In the genomic region with DNA sequence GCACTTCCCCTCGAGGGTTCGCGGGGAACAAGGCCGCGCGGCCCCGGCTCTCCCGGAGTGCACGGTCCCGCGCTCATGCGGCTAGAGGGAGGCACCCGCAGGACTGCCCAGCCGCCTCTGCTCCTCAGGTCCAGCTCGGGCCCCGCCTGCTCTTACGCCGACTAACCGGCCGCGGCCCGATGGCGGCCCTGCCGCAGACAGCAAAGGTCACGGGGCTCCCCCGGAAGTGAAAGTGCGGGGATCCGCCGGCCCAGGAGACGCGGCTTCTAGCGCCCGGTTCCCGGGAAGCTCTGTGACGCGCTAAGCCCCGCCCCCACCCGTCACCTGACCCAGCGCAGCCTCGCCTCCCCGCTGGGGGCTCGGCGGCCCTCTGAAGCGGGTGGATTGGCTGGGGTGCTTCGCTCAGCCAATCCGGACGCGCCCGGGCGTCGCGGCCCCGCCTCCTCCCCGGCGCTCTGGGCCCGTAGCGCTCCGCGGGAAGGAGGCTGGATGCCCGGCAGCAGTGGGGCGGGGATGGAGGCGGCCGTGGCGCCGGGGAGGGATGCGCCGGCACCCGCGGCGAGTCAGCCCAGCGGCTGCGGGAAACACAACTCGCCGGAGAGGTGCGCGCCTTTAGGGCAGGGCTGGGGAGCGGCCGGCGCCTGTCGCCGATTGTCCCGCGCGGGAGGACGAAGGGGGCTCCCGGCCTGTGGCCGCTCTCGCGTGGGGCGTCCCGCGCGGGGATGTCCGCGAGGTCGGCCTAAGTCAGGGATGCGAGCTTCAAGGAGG, we compare ENCODE assay signal across 1 cellular context.
A peak's percentile ranks its signal among the peaks of the same experiment; 100 is the strongest.
TF ChIP-seq lines count a peak whose summit lies in the region.

A gene with protein sequence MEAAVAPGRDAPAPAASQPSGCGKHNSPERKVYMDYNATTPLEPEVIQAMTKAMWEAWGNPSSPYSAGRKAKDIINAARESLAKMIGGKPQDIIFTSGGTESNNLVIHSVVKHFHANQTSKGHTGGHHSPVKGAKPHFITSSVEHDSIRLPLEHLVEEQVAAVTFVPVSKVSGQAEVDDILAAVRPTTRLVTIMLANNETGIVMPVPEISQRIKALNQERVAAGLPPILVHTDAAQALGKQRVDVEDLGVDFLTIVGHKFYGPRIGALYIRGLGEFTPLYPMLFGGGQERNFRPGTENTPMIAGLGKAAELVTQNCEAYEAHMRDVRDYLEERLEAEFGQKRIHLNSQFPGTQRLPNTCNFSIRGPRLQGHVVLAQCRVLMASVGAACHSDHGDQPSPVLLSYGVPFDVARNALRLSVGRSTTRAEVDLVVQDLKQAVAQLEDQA (plus strand): TSS at position 460 of the 768 bp plus-strand sequence. CDS start 54 bp downstream, at position 514.

TF ChIP-seq in HepG2, 621 proteins besides CTCF, POLR2A, EP300 and RAD21 (continued from another document and continues in another):
- TF ChIP-seq, protein P1, sequence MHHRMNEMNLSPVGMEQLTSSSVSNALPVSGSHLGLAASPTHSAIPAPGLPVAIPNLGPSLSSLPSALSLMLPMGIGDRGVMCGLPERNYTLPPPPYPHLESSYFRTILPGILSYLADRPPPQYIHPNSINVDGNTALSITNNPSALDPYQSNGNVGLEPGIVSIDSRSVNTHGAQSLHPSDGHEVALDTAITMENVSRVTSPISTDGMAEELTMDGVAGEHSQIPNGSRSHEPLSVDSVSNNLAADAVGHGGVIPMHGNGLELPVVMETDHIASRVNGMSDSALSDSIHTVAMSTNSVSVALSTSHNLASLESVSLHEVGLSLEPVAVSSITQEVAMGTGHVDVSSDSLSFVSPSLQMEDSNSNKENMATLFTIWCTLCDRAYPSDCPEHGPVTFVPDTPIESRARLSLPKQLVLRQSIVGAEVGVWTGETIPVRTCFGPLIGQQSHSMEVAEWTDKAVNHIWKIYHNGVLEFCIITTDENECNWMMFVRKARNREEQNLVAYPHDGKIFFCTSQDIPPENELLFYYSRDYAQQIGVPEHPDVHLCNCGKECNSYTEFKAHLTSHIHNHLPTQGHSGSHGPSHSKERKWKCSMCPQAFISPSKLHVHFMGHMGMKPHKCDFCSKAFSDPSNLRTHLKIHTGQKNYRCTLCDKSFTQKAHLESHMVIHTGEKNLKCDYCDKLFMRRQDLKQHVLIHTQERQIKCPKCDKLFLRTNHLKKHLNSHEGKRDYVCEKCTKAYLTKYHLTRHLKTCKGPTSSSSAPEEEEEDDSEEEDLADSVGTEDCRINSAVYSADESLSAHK (CRISPR knock-in tag; IDR thresholded peaks at IDR 0.05; ENCODE audit: borderline replicate concordance), result no peak
- peak; percentile 65; the same call in 1 of the 2 replicates for TF ChIP-seq ZFP37 (CRISPR knock-in tag; IDR thresholded peaks at IDR 0.05; ENCODE audit: borderline replicate concordance)
- TF ChIP-seq NPAS2 (CRISPR knock-in tag; IDR thresholded peaks at IDR 0.05; ENCODE audit: borderline replicate concordance), result no peak
- TF ChIP-seq RORA (CRISPR knock-in tag; IDR thresholded peaks at IDR 0.05), result no peak
- no peak for TF ChIP-seq NR2F2 (IDR thresholded peaks at IDR 0.05; ENCODE audit: borderline replicate concordance, low read depth)
- TF ChIP-seq, protein P2, sequence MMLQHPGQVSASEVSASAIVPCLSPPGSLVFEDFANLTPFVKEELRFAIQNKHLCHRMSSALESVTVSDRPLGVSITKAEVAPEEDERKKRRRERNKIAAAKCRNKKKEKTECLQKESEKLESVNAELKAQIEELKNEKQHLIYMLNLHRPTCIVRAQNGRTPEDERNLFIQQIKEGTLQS (CRISPR knock-in tag; IDR thresholded peaks at IDR 0.05), result peak; percentile 59
- peak; percentile 61 for TF ChIP-seq AGO1 (IDR thresholded peaks at IDR 0.05; ENCODE audit: low read depth, low read length, poor library complexity, severe bottlenecking)
- TF ChIP-seq MXD4 (CRISPR knock-in tag; IDR thresholded peaks at IDR 0.05), result no peak; the same call in 1 of the 2 replicates
- TF ChIP-seq, protein P3, sequence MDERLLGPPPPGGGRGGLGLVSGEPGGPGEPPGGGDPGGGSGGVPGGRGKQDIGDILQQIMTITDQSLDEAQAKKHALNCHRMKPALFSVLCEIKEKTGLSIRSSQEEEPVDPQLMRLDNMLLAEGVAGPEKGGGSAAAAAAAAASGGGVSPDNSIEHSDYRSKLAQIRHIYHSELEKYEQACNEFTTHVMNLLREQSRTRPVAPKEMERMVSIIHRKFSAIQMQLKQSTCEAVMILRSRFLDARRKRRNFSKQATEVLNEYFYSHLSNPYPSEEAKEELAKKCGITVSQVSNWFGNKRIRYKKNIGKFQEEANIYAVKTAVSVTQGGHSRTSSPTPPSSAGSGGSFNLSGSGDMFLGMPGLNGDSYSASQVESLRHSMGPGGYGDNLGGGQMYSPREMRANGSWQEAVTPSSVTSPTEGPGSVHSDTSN (CRISPR knock-in tag; IDR thresholded peaks at IDR 0.05), result no peak
- TF ChIP-seq, protein P4, sequence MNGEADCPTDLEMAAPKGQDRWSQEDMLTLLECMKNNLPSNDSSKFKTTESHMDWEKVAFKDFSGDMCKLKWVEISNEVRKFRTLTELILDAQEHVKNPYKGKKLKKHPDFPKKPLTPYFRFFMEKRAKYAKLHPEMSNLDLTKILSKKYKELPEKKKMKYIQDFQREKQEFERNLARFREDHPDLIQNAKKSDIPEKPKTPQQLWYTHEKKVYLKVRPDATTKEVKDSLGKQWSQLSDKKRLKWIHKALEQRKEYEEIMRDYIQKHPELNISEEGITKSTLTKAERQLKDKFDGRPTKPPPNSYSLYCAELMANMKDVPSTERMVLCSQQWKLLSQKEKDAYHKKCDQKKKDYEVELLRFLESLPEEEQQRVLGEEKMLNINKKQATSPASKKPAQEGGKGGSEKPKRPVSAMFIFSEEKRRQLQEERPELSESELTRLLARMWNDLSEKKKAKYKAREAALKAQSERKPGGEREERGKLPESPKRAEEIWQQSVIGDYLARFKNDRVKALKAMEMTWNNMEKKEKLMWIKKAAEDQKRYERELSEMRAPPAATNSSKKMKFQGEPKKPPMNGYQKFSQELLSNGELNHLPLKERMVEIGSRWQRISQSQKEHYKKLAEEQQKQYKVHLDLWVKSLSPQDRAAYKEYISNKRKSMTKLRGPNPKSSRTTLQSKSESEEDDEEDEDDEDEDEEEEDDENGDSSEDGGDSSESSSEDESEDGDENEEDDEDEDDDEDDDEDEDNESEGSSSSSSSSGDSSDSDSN (CRISPR knock-in tag; IDR thresholded peaks at IDR 0.05), result peak; percentile 96
- TF ChIP-seq NR2C2 (CRISPR knock-in tag; IDR thresholded peaks at IDR 0.05; ENCODE audit: borderline replicate concordance), result peak; percentile 100
- peak; percentile 31; the same call in 1 of the 2 replicates for TF ChIP-seq RARA (CRISPR knock-in tag; IDR thresholded peaks at IDR 0.05)
- no peak for TF ChIP-seq ZNF670 (CRISPR knock-in tag; IDR thresholded peaks at IDR 0.05; ENCODE audit: borderline replicate concordance)
- peak; percentile 91 for TF ChIP-seq ZNF564 (CRISPR knock-in tag; IDR thresholded peaks at IDR 0.05)
- peak; percentile 95; the same call in 1 of the 2 replicates for TF ChIP-seq NAIF1 (CRISPR knock-in tag; IDR thresholded peaks at IDR 0.05; ENCODE audit: borderline replicate concordance)
- TF ChIP-seq KDM2A (CRISPR knock-in tag; IDR thresholded peaks at IDR 0.05; ENCODE audit: borderline replicate concordance, low read depth), result peak; percentile 98
- TF ChIP-seq, protein P5, sequence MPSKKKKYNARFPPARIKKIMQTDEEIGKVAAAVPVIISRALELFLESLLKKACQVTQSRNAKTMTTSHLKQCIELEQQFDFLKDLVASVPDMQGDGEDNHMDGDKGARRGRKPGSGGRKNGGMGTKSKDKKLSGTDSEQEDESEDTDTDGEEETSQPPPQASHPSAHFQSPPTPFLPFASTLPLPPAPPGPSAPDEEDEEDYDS (CRISPR knock-in tag; IDR thresholded peaks at IDR 0.05), result peak; percentile 75; the same call in 1 of the 2 replicates
- TF ChIP-seq ZNF674 (CRISPR knock-in tag; IDR thresholded peaks at IDR 0.05; ENCODE audit: low read depth), result no peak
- peak; percentile 31 for TF ChIP-seq HNF4A (CRISPR knock-in tag; IDR thresholded peaks at IDR 0.05)
- TF ChIP-seq ZNF773 (CRISPR knock-in tag; IDR thresholded peaks at IDR 0.05; ENCODE audit: borderline replicate concordance), result peak; percentile 55; the same call in 1 of the 2 replicates
- peak; percentile 89; the same call in 1 of the 2 replicates for TF ChIP-seq ZNF737 (CRISPR knock-in tag; IDR thresholded peaks at IDR 0.05; ENCODE audit: borderline replicate concordance)
- TF ChIP-seq YY1 (IDR thresholded peaks at IDR 0.05; ENCODE audit: insufficient read depth, insufficient replicate concordance, low read depth, low read length), result peak; percentile 93
- TF ChIP-seq ZNF34 (CRISPR knock-in tag; IDR thresholded peaks at IDR 0.05; ENCODE audit: borderline replicate concordance), result peak; percentile 34; the same call in 1 of the 2 replicates
- no peak for TF ChIP-seq PPARG (CRISPR knock-in tag; conservative IDR thresholded peaks at IDR 0.05)
- TF ChIP-seq ZNF841 (CRISPR knock-in tag; IDR thresholded peaks at IDR 0.05; ENCODE audit: borderline replicate concordance), result peak; percentile 8; the same call in 1 of the 2 replicates
- no peak for TF ChIP-seq NKX3-1 (CRISPR knock-in tag; IDR thresholded peaks at IDR 0.05)
- TF ChIP-seq, protein P6, sequence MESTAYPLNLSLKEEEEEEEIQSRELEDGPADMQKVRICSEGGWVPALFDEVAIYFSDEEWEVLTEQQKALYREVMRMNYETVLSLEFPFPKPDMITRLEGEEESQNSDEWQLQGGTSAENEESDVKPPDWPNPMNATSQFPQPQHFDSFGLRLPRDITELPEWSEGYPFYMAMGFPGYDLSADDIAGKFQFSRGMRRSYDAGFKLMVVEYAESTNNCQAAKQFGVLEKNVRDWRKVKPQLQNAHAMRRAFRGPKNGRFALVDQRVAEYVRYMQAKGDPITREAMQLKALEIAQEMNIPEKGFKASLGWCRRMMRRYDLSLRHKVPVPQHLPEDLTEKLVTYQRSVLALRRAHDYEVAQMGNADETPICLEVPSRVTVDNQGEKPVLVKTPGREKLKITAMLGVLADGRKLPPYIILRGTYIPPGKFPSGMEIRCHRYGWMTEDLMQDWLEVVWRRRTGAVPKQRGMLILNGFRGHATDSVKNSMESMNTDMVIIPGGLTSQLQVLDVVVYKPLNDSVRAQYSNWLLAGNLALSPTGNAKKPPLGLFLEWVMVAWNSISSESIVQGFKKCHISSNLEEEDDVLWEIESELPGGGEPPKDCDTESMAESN (CRISPR knock-in tag; conservative IDR thresholded peaks at IDR 0.05), result peak; percentile 86; the same call in 1 of the 2 replicates
- TF ChIP-seq CBX1 (IDR thresholded peaks at IDR 0.05; ENCODE audit: low read depth), result peak; percentile 49
- TF ChIP-seq MTF1 (CRISPR knock-in tag; IDR thresholded peaks at IDR 0.05), result no peak
- TF ChIP-seq, protein P7, sequence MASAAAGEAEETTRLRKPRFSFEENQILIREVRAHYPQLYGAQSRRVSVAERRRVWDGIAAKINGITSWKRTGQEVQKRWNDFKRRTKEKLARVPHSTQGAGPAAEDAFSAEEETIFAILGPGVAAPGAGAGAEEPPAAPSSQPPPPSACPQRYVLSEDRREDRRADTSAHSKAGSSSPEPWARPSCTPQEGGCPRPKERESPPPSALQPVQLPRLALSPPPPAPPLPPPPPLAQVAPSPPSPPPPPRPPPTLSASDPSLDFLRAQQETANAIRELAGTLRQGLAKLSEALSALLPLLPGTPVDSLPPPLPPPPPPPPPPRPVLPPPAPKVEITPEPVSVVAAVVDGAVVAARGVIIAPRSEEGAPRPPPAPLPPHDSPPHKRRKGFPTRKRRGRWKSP (CRISPR knock-in tag; IDR thresholded peaks at IDR 0.05), result peak; percentile 95
- no peak for TF ChIP-seq ONECUT2 (CRISPR knock-in tag; IDR thresholded peaks at IDR 0.05)
- TF ChIP-seq, protein P8, sequence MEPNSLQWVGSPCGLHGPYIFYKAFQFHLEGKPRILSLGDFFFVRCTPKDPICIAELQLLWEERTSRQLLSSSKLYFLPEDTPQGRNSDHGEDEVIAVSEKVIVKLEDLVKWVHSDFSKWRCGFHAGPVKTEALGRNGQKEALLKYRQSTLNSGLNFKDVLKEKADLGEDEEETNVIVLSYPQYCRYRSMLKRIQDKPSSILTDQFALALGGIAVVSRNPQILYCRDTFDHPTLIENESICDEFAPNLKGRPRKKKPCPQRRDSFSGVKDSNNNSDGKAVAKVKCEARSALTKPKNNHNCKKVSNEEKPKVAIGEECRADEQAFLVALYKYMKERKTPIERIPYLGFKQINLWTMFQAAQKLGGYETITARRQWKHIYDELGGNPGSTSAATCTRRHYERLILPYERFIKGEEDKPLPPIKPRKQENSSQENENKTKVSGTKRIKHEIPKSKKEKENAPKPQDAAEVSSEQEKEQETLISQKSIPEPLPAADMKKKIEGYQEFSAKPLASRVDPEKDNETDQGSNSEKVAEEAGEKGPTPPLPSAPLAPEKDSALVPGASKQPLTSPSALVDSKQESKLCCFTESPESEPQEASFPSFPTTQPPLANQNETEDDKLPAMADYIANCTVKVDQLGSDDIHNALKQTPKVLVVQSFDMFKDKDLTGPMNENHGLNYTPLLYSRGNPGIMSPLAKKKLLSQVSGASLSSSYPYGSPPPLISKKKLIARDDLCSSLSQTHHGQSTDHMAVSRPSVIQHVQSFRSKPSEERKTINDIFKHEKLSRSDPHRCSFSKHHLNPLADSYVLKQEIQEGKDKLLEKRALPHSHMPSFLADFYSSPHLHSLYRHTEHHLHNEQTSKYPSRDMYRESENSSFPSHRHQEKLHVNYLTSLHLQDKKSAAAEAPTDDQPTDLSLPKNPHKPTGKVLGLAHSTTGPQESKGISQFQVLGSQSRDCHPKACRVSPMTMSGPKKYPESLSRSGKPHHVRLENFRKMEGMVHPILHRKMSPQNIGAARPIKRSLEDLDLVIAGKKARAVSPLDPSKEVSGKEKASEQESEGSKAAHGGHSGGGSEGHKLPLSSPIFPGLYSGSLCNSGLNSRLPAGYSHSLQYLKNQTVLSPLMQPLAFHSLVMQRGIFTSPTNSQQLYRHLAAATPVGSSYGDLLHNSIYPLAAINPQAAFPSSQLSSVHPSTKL (CRISPR knock-in tag; IDR thresholded peaks at IDR 0.05), result no peak; the same call in 1 of the 2 replicates
- peak; percentile 86 for TF ChIP-seq SAFB2 (CRISPR knock-in tag; IDR thresholded peaks at IDR 0.05; ENCODE audit: borderline replicate concordance, low read depth)
- peak; percentile 65; the same call in 1 of the 2 replicates for TF ChIP-seq KDM5A (IDR thresholded peaks at IDR 0.05; ENCODE audit: borderline replicate concordance, low read length)
- TF ChIP-seq MTA3 (CRISPR knock-in tag; IDR thresholded peaks at IDR 0.05), result no peak
- no peak for TF ChIP-seq JUN (CRISPR knock-in tag; IDR thresholded peaks at IDR 0.05)
- no peak for TF ChIP-seq ARNT (IDR thresholded peaks at IDR 0.05)
- peak; percentile 76; the same call in 1 of the 2 replicates for TF ChIP-seq KLF15 (CRISPR knock-in tag; IDR thresholded peaks at IDR 0.05; ENCODE audit: borderline replicate concordance)
- peak; percentile 24; the same call in 1 of the 2 replicates for TF ChIP-seq ZNF747 (CRISPR knock-in tag; IDR thresholded peaks at IDR 0.05; ENCODE audit: borderline replicate concordance)
- TF ChIP-seq, protein P9, sequence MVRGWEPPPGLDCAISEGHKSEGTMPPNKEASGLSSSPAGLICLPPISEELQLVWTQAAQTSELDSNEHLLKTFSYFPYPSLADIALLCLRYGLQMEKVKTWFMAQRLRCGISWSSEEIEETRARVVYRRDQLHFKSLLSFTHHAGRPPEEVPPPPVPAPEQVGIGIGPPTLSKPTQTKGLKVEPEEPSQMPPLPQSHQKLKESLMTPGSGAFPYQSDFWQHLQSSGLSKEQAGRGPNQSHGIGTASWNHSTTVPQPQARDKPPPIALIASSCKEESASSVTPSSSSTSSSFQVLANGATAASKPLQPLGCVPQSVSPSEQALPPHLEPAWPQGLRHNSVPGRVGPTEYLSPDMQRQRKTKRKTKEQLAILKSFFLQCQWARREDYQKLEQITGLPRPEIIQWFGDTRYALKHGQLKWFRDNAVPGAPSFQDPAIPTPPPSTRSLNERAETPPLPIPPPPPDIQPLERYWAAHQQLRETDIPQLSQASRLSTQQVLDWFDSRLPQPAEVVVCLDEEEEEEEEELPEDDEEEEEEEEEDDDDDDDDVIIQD (CRISPR knock-in tag; IDR thresholded peaks at IDR 0.05; ENCODE audit: low read depth), result no peak
